In the genomic region with DNA sequence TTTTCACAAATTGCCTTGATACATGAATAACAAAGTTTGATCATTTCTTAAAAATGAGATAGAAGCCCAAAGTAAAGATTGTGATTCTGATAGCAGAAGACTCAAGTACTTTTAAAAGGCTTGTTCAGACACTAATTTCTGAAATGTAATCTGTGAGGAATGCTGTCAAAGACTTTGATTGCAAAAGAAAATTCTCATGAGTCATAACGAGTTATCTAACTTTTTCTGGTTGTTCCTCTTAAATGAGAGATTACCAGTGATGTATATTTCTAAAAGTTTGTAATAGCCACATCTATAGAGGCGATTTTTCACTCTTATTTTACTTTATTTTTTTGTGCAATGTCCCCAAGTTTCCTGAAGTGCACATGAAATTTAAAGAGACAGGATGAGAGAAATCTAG, we compare ENCODE assay signal across 13 cellular contexts. TPM values are rescaled to one million over a fixed set of nuclear protein-coding genes. Genes with fewer than 3 reads are reported as not detected.
DNase-seq lines count a peak whose midpoint lies in the region; ATAC-seq and TF ChIP-seq lines count a peak whose summit lies in the region.
"Had no signal": no experiment of that assay in that cellular context is flagged by ENCODE, and none has a peak within 500 bp of the region (broad histone marks: within the 10 kb centered on the region; RNA-seq: fewer than 3 reads in every experiment).

No MANE protein-coding gene starts in this region.

- H3K36me3 ChIP-seq in right atrium auricular region (no peaks in the 10 kb centered on the region), upper lobe of right lung (peaks cover 18% of the 10 kb centered on the region), testis (ENCODE audit: low read depth, missing control alignments) (no peaks in the 10 kb centered on the region)

- H3K27me3 ChIP-seq in right atrium auricular region (no peaks in the 10 kb centered on the region), upper lobe of right lung (no peaks in the 10 kb centered on the region), testis (no peaks in the 10 kb centered on the region)
- H3K27me3 ChIP-seq: dorsolateral prefrontal cortex, heart left ventricle, vagina had no signal

- no peak for TF ChIP-seq CTCF in right atrium auricular region (IDR thresholded peaks at IDR 0.05)
- no peak for TF ChIP-seq CTCF in fibroblast of the aortic adventitia (IDR thresholded peaks at IDR 0.05; ENCODE audit: insufficient read depth, low read length)
- TF ChIP-seq CTCF in upper lobe of right lung (IDR thresholded peaks at IDR 0.05): no peak
- TF ChIP-seq CTCF in testis (IDR thresholded peaks at IDR 0.05): no peak

- H3K9me3 ChIP-seq in right atrium auricular region (no peaks in the 10 kb centered on the region), upper lobe of right lung (no peaks in the 10 kb centered on the region), testis (no peaks in the 10 kb centered on the region)
- H3K9me3 ChIP-seq: heart left ventricle, vagina had no signal

- TF ChIP-seq POLR2A in testis (IDR thresholded peaks at IDR 0.05): no peak

- WGBS in testis, 2 donors: 72 to 79% methylated on average over 2 of the region's 2 CpGs

- DNase-seq in left cardiac atrium: no peak
- no peak for DNase-seq in right atrium auricular region (ENCODE audit: low spot score)
- peak; percentile 69 for DNase-seq in SIG-M5 treated with dmso at 0.1 percent for 504 hours (lab: John Stamatoyannopoulos, UW; ENCODE audit: unreplicated experiment)
- peak; percentile 76 for DNase-seq in fibroblast of the aortic adventitia (ENCODE audit: low read depth)
- no peak for DNase-seq in upper lobe of right lung
- no peak for DNase-seq in D341Med (ENCODE audit: low spot score)
- no peak for DNase-seq in testis
- DNase-seq in SHP77 (lab: John Stamatoyannopoulos, UW): no peak
- DNase-seq: activated naive CD8-positive, alpha-beta T cell treated with anti-CD3 and anti-CD28 coated beads, Interleukin-2, amount 10 ng/mL, durations not matched to agents 7 days and 5 days; dorsolateral prefrontal cortex; heart left ventricle; NCI-H2171 treated with DMSO at 0.1 percent for 48 hours had no signal

- H3K4me3 ChIP-seq in right atrium auricular region (no peak overlapping the region), fibroblast of the aortic adventitia (ENCODE audit: low read depth, low read length) (no peak overlapping the region), upper lobe of right lung (no peak overlapping the region), testis (no peak overlapping the region)
- H3K4me3 ChIP-seq: dorsolateral prefrontal cortex, heart left ventricle, vagina had no signal

- intact Hi-C loops in left cardiac atrium (cut with DNase I): no loop called here
- intact Hi-C loops in upper lobe of right lung (cut with DNase I): no loop called here
- intact Hi-C loops in testis (cut with DNase I; ENCODE audit: low total_unique reads): no loop called here

- ATAC-seq in left cardiac atrium: peak; percentile 31 to 61
- no peak for ATAC-seq in upper lobe of right lung
- ATAC-seq: heart left ventricle had no signal

- no peaks in the 10 kb centered on the region for H3K4me1 ChIP-seq in right atrium auricular region
- H3K4me1 ChIP-seq in upper lobe of right lung: peaks cover 4% of the 10 kb centered on the region
- H3K4me1 ChIP-seq in testis: no peaks in the 10 kb centered on the region
- H3K4me1 ChIP-seq: vagina had no signal

- H3K27ac ChIP-seq in right atrium auricular region: no peak overlapping the region
- peak overlapping the region; percentile 55 for H3K27ac ChIP-seq in upper lobe of right lung
- no peak overlapping the region for H3K27ac ChIP-seq in testis
- H3K27ac ChIP-seq: dorsolateral prefrontal cortex, vagina had no signal

RNA-seq across cellular contexts. Expression of a gene that starts 7.0 kb away (rescaled TPM):
- 10 to 100 TPM; 27.3 to 30.2 TPM for total RNA-seq in left cardiac atrium
- 10 to 100 TPM in 1 of 2 donors, 1 to 10 TPM in 1; 7.0 to 27.1 TPM for total RNA-seq in right atrium auricular region
- total RNA-seq in fibroblast of the aortic adventitia (ENCODE audit: low replicate concordance): 39.3 and 79.5 TPM in 2 replicates
- 46.3 TPM for total RNA-seq in upper lobe of right lung
- 10 to 100 TPM; 14.3 to 16.5 TPM for total RNA-seq in testis
- polyA plus RNA-seq in testis (ENCODE audit: insufficient read depth, low read depth, low replicate concordance): 12.7 TPM

Comparison
In these comparisons a context has a peak if more than half of its experiments do, and no peak if none do; other contexts are left out.
1. DNase-seq: peak in SIG-M5 treated with dmso at 0.1 percent for 504 hours (single experiment) and fibroblast of the aortic adventitia (single experiment); none in left cardiac atrium (single experiment), right atrium auricular region (single experiment), upper lobe of right lung (single experiment), D341Med (single experiment), testis (single experiment) and SHP77 (0 of 2).